8 cellular contexts compared by ENCODE assay signal in genomic region chr18:76492669-76493212, GRCh38. TPM values are rescaled to one million over a fixed set of nuclear protein-coding genes. Genes with fewer than 3 reads are reported as not detected.
DNase-seq lines count a peak whose midpoint lies in the region; ATAC-seq and TF ChIP-seq lines count a peak whose summit lies in the region.

No MANE protein-coding gene starts in this region.

- 0% methylated on average over 8 to 29 of the region's 31 CpGs for WGBS in transverse colon (ENCODE audit: low coverage in 1 of 2), 2 donors

- peaks cover 0 to 34% (median 16%) of the 10 kb centered on the region in 4 donors for H3K4me1 ChIP-seq in transverse colon

- TF ChIP-seq POLR2A in GM15510 (IDR thresholded peaks at IDR 0.05; ENCODE audit: borderline replicate concordance, extremely low read depth, insufficient read length): peak; percentile 70
- peak; percentile 66 for TF ChIP-seq POLR2A in transverse colon (IDR thresholded peaks at IDR 0.05)

- intact Hi-C loops in left cardiac atrium (cut with DNase I) (loop anchor here in 1 of 2 donors (5.0 kb wide), 1 partner anchor 35 kb away; no protein-coding TSS in a partner anchor), transverse colon (cut with DNase I; ENCODE audit: low total_unique reads) (no loop called here)

- H3K27ac ChIP-seq in transverse colon: peak overlapping the region; percentile 84 to 95 (median 91)

- TF ChIP-seq EP300 in transverse colon (IDR thresholded peaks at IDR 0.05; ENCODE audit: low read depth): no peak

- peak overlapping the region; percentile 60 to 84 (median 70) for H3K4me3 ChIP-seq in transverse colon

- H3K9me3 ChIP-seq in transverse colon: no peaks in the 10 kb centered on the region

- no peaks in the 10 kb centered on the region for H3K36me3 ChIP-seq in transverse colon

- H3K27me3 ChIP-seq in transverse colon: no peaks in the 10 kb centered on the region

- in situ Hi-C loops in transverse colon (cut with MboI; ENCODE audit: low pct_ligation_motif_present in 1 of 4, low pct_unique_long_range_greater_than_20kb in 1 of 4, low sequenced_read_pairs in 3 of 4): no loop called here

- no peak for TF ChIP-seq CTCF in transverse colon (IDR thresholded peaks at IDR 0.05)

- DNase-seq in NCI-H1436 treated with DMSO at 0.1 percent for 48 hours (lab: John Stamatoyannopoulos, UW): peak; percentile 87
- peak; percentile 63 to 96 (median 83) for DNase-seq in T-helper 1 cell
- peak; percentile 44 to 96 (median 86) for DNase-seq in amygdala (lab: John Stamatoyannopoulos, UW)
- peak; percentile 100 for DNase-seq in left cardiac atrium
- peak; percentile 97 for DNase-seq in pons (ENCODE audit: low spot score)
- peak; percentile 99 for DNase-seq in transverse colon

- ATAC-seq in HG02852 (IDR thresholded peaks at IDR 0.05; ENCODE audit: unreplicated experiment) (peak; percentile 79), left cardiac atrium (peak; percentile 91 to 93)

RNA-seq across cellular contexts. Expression of gene ZNF516, which starts 2.3 kb away (rescaled TPM):
- total RNA-seq in left cardiac atrium (10 to 100 TPM; 14.9 to 15.7 TPM), transverse colon (10 to 100 TPM; 19.4 to 37.8 (median 26.7) TPM)

Comparison
In these comparisons a context has a peak if more than half of its experiments do, and no peak if none do; other contexts are left out.
1. Peak in every context shown above with its lines: DNase-seq, ATAC-seq, H3K4me3 ChIP-seq and H3K27ac ChIP-seq.